ENCODE assay signal across 18 cellular contexts in genomic region chr3:169299129-169299528, GRCh38.
A peak's percentile ranks its signal among the peaks of the same experiment; 100 is the strongest.
DNase-seq lines count a peak whose midpoint lies in the region; ATAC-seq and TF ChIP-seq lines count a peak whose summit lies in the region.
"Had no signal": no experiment of that assay in that cellular context is flagged by ENCODE, and none has a peak within 500 bp of the region (broad histone marks: within the 10 kb centered on the region; RNA-seq: fewer than 3 reads in every experiment).

No MANE protein-coding gene starts in this region.

- no peaks in the 10 kb centered on the region for H3K36me3 Mint-ChIP-seq in H9 (ENCODE audit: insufficient read depth in 1 of 3, low read depth in 3 of 3)
- H3K36me3 Mint-ChIP-seq in mesothelial cell of epicardium = no peaks in the 10 kb centered on the region
- H3K36me3 Mint-ChIP-seq in naive thymus-derived CD8-positive, alpha-beta T cell = no peaks in the 10 kb centered on the region
- H3K36me3 Mint-ChIP-seq: CD8-positive, alpha-beta memory T cell had no signal

- H3K27ac ChIP-seq in H9 (ENCODE audit: insufficient read length, low read depth, low read length) = no peak overlapping the region
- H3K27ac ChIP-seq: GM23248, RWPE1 had no signal

- 0 out of 4 replicates have a peak, but pooled peaks cover 0 to 3% of the 10 kb centered on the region in 2 experiments for H3K4me1 Mint-ChIP-seq in H9
- peaks cover 44% of the 10 kb centered on the region for H3K4me1 Mint-ChIP-seq in mesothelial cell of epicardium
- no peaks in the 10 kb centered on the region for H3K4me1 Mint-ChIP-seq in naive thymus-derived CD8-positive, alpha-beta T cell
- H3K4me1 Mint-ChIP-seq: CD8-positive, alpha-beta memory T cell had no signal

- no peak overlapping the region for H2BK15ac ChIP-seq in H9 (ENCODE audit: low read depth, low read length)

- H3K4me3 Mint-ChIP-seq in H9 = no peak overlapping the region
- no peak overlapping the region for H3K4me3 Mint-ChIP-seq in mesothelial cell of epicardium
- no peak overlapping the region for H3K4me3 Mint-ChIP-seq in naive thymus-derived CD8-positive, alpha-beta T cell
- H3K4me3 Mint-ChIP-seq: CD8-positive, alpha-beta memory T cell had no signal

- no peaks in the 10 kb centered on the region for H3K4me1 ChIP-seq in H9 (ENCODE audit: insufficient read depth, low read length)

- H2AK5ac ChIP-seq in H9 (ENCODE audit: insufficient read length, low read length) = no peak overlapping the region

- H3K9me3 ChIP-seq in H9 (ENCODE audit: control insufficient read depth, low read depth, low read length) = no peaks in the 10 kb centered on the region

- H2BK12ac ChIP-seq in H9 (ENCODE audit: insufficient read length, low read depth, low read length) = no peak overlapping the region

- peak overlapping the region; percentile 40 for H2AFZ ChIP-seq in H9 (ENCODE audit: low read length)
- H2AFZ ChIP-seq: GM23248 had no signal

- DNase-seq in H9 (no peak), NCI-H82 (lab: John Stamatoyannopoulos, UW) (peak; percentile 72), mesothelial cell of epicardium (ENCODE audit: low spot score in 2 of 2, unreplicated experiment in 2 of 2) (no peak), renal cortical epithelial cell (ENCODE audit: low read depth) (peak; percentile 69), AG08396 (ENCODE audit: low spot score) (no peak)
- no peak for DNase-seq in naive thymus-derived CD8-positive, alpha-beta T cell
- DNase-seq: C1 segment of cervical spinal cord; CD8-positive, alpha-beta memory T cell; DMS79 treated with DMSO at 0.1 percent for 48 hours; GM23248; NCI-H1092 treated with DMSO at 0.1 percent for 48 hours; NCI-H146; NCI-H2029 treated with DMSO at 0.1 percent for 48 hours; NCI-H510A; NCI-H774 had no signal

- POLR2A ChIA-PET in naive thymus-derived CD8-positive, alpha-beta T cell (lab: Charles Lee) = no interaction called here

- no CpG with 5 or more reads among the region's 8 CpGs for WGBS in H9 (ENCODE audit: extremely low coverage, insufficient read length, low lambda C conversion rate)

- H4K8ac ChIP-seq in H9 (replicated peaks; ENCODE audit: insufficient read length, low read depth, low read length) = no peak overlapping the region

- TF ChIP-seq CTCF in H9 (conservative IDR thresholded peaks at IDR 0.05) (no peak), mesothelial cell of epicardium (IDR thresholded peaks at IDR 0.05; ENCODE audit: unreplicated experiment) (no peak)

- H3K9ac ChIP-seq in H9 (ENCODE audit: extremely low read depth, insufficient read length, low read length) = no peak overlapping the region
- H3K9ac ChIP-seq: GM23248 had no signal

- H3K27ac Mint-ChIP-seq in H9 (0 out of 7 replicates have a peak overlapping the region, but pooled peaks of 1 of the 3 experiments have one; percentile 4), mesothelial cell of epicardium (peak overlapping the region; percentile 17)
- no peak overlapping the region for H3K27ac Mint-ChIP-seq in naive thymus-derived CD8-positive, alpha-beta T cell
- H3K27ac Mint-ChIP-seq: CD8-positive, alpha-beta memory T cell had no signal

- no peak overlapping the region for H3T11ph ChIP-seq in H9 (ENCODE audit: low read length)

- H3K9me3 Mint-ChIP-seq in H9 (no peaks in the 10 kb centered on the region), mesothelial cell of epicardium (no peaks in the 10 kb centered on the region)
- H3K9me3 Mint-ChIP-seq in naive thymus-derived CD8-positive, alpha-beta T cell = peaks cover 0 to 2% (median 0%) of the 10 kb centered on the region in 9 donors

- no peaks in the 10 kb centered on the region for H3K23me2 ChIP-seq in H9 (ENCODE audit: insufficient read length, low read depth, low read length, poor library complexity, severe bottlenecking)

- H2BK120ac ChIP-seq in H9 (ENCODE audit: low read depth, low read length, poor library complexity, severe bottlenecking) = no peak overlapping the region

- H2BK5ac ChIP-seq in H9 (ENCODE audit: insufficient read length, low read length) = no peak overlapping the region

- H4K20me1 ChIP-seq in H9 (ENCODE audit: control insufficient read depth, insufficient read depth, insufficient read length) = no peaks in the 10 kb centered on the region

- no peaks in the 10 kb centered on the region for H3K79me2 ChIP-seq in H9 (ENCODE audit: insufficient read depth, low read length)

- H3K4me2 ChIP-seq in H9 (ENCODE audit: insufficient read depth, insufficient read length, low read length) = no peak overlapping the region

- H3K27me3 Mint-ChIP-seq in H9 (ENCODE audit: low read depth) (no peaks in the 10 kb centered on the region; the same call in 1 of the 2 replicates), mesothelial cell of epicardium (ENCODE audit: low read depth) (no peaks in the 10 kb centered on the region)
- H3K27me3 Mint-ChIP-seq in naive thymus-derived CD8-positive, alpha-beta T cell = peaks cover 0 to 17% (median 11%) of the 10 kb centered on the region in 5 donors
- H3K27me3 Mint-ChIP-seq: CD8-positive, alpha-beta memory T cell had no signal

- H2BK20ac ChIP-seq in H9 (ENCODE audit: low read depth, low read length, poor library complexity, severe bottlenecking) = no peak overlapping the region

- no peak overlapping the region for H4K5ac ChIP-seq in H9 (ENCODE audit: insufficient read length, low read depth, low read length)

- H3K23ac ChIP-seq in H9 (ENCODE audit: insufficient read length, low read depth, low read length) = no peak overlapping the region

- H3K14ac ChIP-seq in H9 (ENCODE audit: insufficient read depth, low read length) = no peak overlapping the region

- no peak overlapping the region for H3K18ac ChIP-seq in H9 (ENCODE audit: insufficient read length, low read depth, low read length)

- H3K56ac ChIP-seq in H9 (ENCODE audit: insufficient read length, low read depth, low read length) = no peak overlapping the region

- H3K79me1 ChIP-seq in H9 (ENCODE audit: insufficient read depth, low read depth, low read length, poor library complexity, severe bottlenecking) = no peaks in the 10 kb centered on the region

- H3K27me3 ChIP-seq in H9 (ENCODE audit: insufficient read depth, low read length) = no peaks in the 10 kb centered on the region

- ATAC-seq in naive thymus-derived CD8-positive, alpha-beta T cell = no peak
- no peak for ATAC-seq in GM18498 (IDR thresholded peaks at IDR 0.05; ENCODE audit: unreplicated experiment)
- ATAC-seq: HCT116 had no signal

- H4K91ac ChIP-seq in H9 (ENCODE audit: insufficient read length, low read depth, low read length) = no peak overlapping the region

- H3K4ac ChIP-seq in H9 (ENCODE audit: low read depth, low read length) = no peak overlapping the region

Comparison
In these comparisons a context has a peak if more than half of its experiments do, and no peak if none do; other contexts are left out.
1. DNase-seq: peak in NCI-H82 (single experiment) and renal cortical epithelial cell (single experiment); none in H9 (single experiment), mesothelial cell of epicardium (0 of 2), naive thymus-derived CD8-positive, alpha-beta T cell (0 of 10) and AG08396 (single experiment).